Comparison of ENCODE assay signal across 8 cellular contexts in genomic region chr19:32404213-32404938, GRCh38. TPM values are rescaled to one million over a fixed set of nuclear protein-coding genes. Genes with fewer than 3 reads are reported as not detected.
DNase-seq lines count a peak whose midpoint lies in the region; ATAC-seq, FAIRE-seq and TF ChIP-seq lines count a peak whose summit lies in the region.

No MANE protein-coding gene starts in this region.

- no peaks in the 10 kb centered on the region for H3K9me3 ChIP-seq in OCI-LY1 (ENCODE audit: low read length)
- no peaks in the 10 kb centered on the region for H3K9me3 ChIP-seq in neuronal stem cell (replicated peaks in 1 of 2; ENCODE audit: control insufficient read depth in 2 of 2, insufficient read depth in 1 of 2, low read depth in 1 of 2, low read length in 2 of 2)

- no peak overlapping the region for H2BK5ac ChIP-seq in neuronal stem cell (ENCODE audit: low read length)

- no peaks in the 10 kb centered on the region for H3F3A ChIP-seq in OCI-LY1 (ENCODE audit: insufficient read depth, low read length)

- H4K8ac ChIP-seq in neuronal stem cell (ENCODE audit: low read depth, low read length) = no peak overlapping the region

- H3K79me2 ChIP-seq in OCI-LY1 (ENCODE audit: insufficient read depth, low read length) = no peaks in the 10 kb centered on the region; the same call in none of the 2 replicates

- peaks cover 5 to 18% of the 10 kb centered on the region in 2 donors for H3K4me1 Mint-ChIP-seq in effector memory CD8-positive, alpha-beta T cell (ENCODE audit: low read depth in 2 of 2)

- H3K36me3 Mint-ChIP-seq in effector memory CD8-positive, alpha-beta T cell (ENCODE audit: insufficient read depth) = peaks cover 5% of the 10 kb centered on the region

- H2BK12ac ChIP-seq in neuronal stem cell (ENCODE audit: low read length) = no peak overlapping the region

- no peak overlapping the region for H3K4ac ChIP-seq in neuronal stem cell (ENCODE audit: low read length)

- H3K9me2 ChIP-seq in OCI-LY1 (ENCODE audit: low read depth, low read length) = no peaks in the 10 kb centered on the region

- H3K4me3 ChIP-seq in OCI-LY1 (ENCODE audit: low read depth, low read length, poor library complexity, severe bottlenecking) (peak overlapping the region; percentile 92), neuronal stem cell (ENCODE audit: low read length in 2 of 2) (peak overlapping the region; percentile 98 to 99)

- H3K9me3 Mint-ChIP-seq in effector memory CD8-positive, alpha-beta T cell = no peaks in the 10 kb centered on the region

- H3K4me1 ChIP-seq in OCI-LY1 (ENCODE audit: insufficient read depth, low read length, severe bottlenecking) (peaks cover 32% of the 10 kb centered on the region), neuronal stem cell (ENCODE audit: control insufficient read depth in 2 of 2, insufficient read depth in 1 of 2, low read depth in 1 of 2, low read length in 2 of 2) (peaks cover 7 to 9% of the 10 kb centered on the region in 2 donors)

- no peak for TF ChIP-seq CTCF in OCI-LY1 (IDR thresholded peaks at IDR 0.05; ENCODE audit: low read length)

- DNase-seq in ELF-1 (ENCODE audit: low read depth, low spot score) (peak; percentile 40), neuronal stem cell (ENCODE audit: low spot score) (peak; percentile 26), frontal cortex (ENCODE audit: low spot score in 2 of 2) (no peak)
- DNase-seq in effector memory CD8-positive, alpha-beta T cell = no peak

- ATAC-seq in effector memory CD8-positive, alpha-beta T cell (replicated peaks) = no peak
- ATAC-seq in GM21825 (IDR thresholded peaks at IDR 0.05; ENCODE audit: unreplicated experiment) (no peak), GM18870 (IDR thresholded peaks at IDR 0.05; ENCODE audit: unreplicated experiment) (no peak), GM19324 (IDR thresholded peaks at IDR 0.05; ENCODE audit: low FRiP score, unreplicated experiment) (no peak)

- H3K27ac ChIP-seq in OCI-LY1 (ENCODE audit: low read depth, low read length, poor library complexity, severe bottlenecking) (peak overlapping the region; percentile 77), neuronal stem cell (replicated peaks; ENCODE audit: low read length) (peak overlapping the region; percentile 92)

- peak overlapping the region; percentile 97 for H2AK5ac ChIP-seq in neuronal stem cell (ENCODE audit: low read depth, low read length)

- H3K27me3 Mint-ChIP-seq in effector memory CD8-positive, alpha-beta T cell = no peaks in the 10 kb centered on the region

- H3K36me3 ChIP-seq in OCI-LY1 (ENCODE audit: insufficient read depth, low read length) (peaks cover 12% of the 10 kb centered on the region), neuronal stem cell (replicated peaks in 1 of 2; ENCODE audit: control insufficient read depth in 2 of 2, insufficient read depth in 2 of 2, low read length in 2 of 2) (peaks cover 3 to 27% of the 10 kb centered on the region in 2 donors)

- H3K9ac ChIP-seq in OCI-LY1 (ENCODE audit: low read length) (peak overlapping the region; percentile 100), neuronal stem cell (ENCODE audit: low read depth, low read length, poor library complexity) (no peak overlapping the region)

- peak overlapping the region; percentile 87 to 92 for H3K27ac Mint-ChIP-seq in effector memory CD8-positive, alpha-beta T cell

- H3K23ac ChIP-seq in neuronal stem cell (ENCODE audit: low read depth, low read length, poor library complexity) = no peak overlapping the region

- peak overlapping the region; percentile 34 for H3K18ac ChIP-seq in neuronal stem cell (ENCODE audit: low read length)

- H3K27me3 ChIP-seq in OCI-LY1 (ENCODE audit: insufficient read depth, low read length) (no peaks in the 10 kb centered on the region), neuronal stem cell (ENCODE audit: control insufficient read depth in 3 of 3, insufficient read depth in 3 of 3, low read depth in 1 of 3, low read length in 3 of 3) (no peaks in the 10 kb centered on the region)

- H2BK15ac ChIP-seq in neuronal stem cell (ENCODE audit: low read length) = no peak overlapping the region

- no peaks in the 10 kb centered on the region for H4K20me1 ChIP-seq in OCI-LY1 (ENCODE audit: insufficient read depth, low read length)

- peaks cover 5% of the 10 kb centered on the region for H3K79me1 ChIP-seq in neuronal stem cell (ENCODE audit: low read depth, low read length)

- no peak for FAIRE-seq in frontal cortex (lab: Jason Lieb, UNC)

- no peak overlapping the region for H4K91ac ChIP-seq in neuronal stem cell (ENCODE audit: low read depth, low read length, poor library complexity)

- no CpG with 5 or more reads among the region's 20 CpGs for WGBS in neuronal stem cell (ENCODE audit: extremely low coverage in 2 of 2, insufficient read length in 2 of 2, insufficient replicate concordance in 1 of 2), 2 donors

- H3K14ac ChIP-seq in neuronal stem cell (ENCODE audit: low read length) = no peak overlapping the region

- no peak overlapping the region for H2AFZ ChIP-seq in OCI-LY1 (ENCODE audit: low read length)
- no peak overlapping the region for H2AFZ ChIP-seq in neuronal stem cell (ENCODE audit: low read length)

- H3K4me3 Mint-ChIP-seq in effector memory CD8-positive, alpha-beta T cell = peak overlapping the region; percentile 84 to 88

- H3K4me2 ChIP-seq in OCI-LY1 (ENCODE audit: low read length) (peak overlapping the region; percentile 76), neuronal stem cell (ENCODE audit: insufficient read depth, low read length, poor library complexity, severe bottlenecking) (peak overlapping the region; percentile 67)

- H2BK120ac ChIP-seq in neuronal stem cell (ENCODE audit: low read depth, low read length) = no peak overlapping the region

RNA-seq across cellular contexts. Expression of gene DPY19L3, which starts 1.2 kb away (rescaled TPM):
- polyA plus RNA-seq in neuronal stem cell (2013, experiment 1 of 2) = 23.3 TPM
- polyA plus RNA-seq in neuronal stem cell (2013, experiment 2 of 2) = 24.2 TPM
- total RNA-seq in frontal cortex = 28.9 TPM

RNA-seq across cellular contexts. Expression of gene ZNF507, which starts 59.0 kb away (rescaled TPM):
- 13.1 TPM for polyA plus RNA-seq in neuronal stem cell (2013, experiment 1 of 2)
- polyA plus RNA-seq in neuronal stem cell (2013, experiment 2 of 2) = 13.2 TPM
- 24.1 TPM for total RNA-seq in frontal cortex

Comparison
In these comparisons a context has a peak if more than half of its experiments do, and no peak if none do; other contexts are left out.
1. DNase-seq: peak in ELF-1 (single experiment) and neuronal stem cell (single experiment); none in effector memory CD8-positive, alpha-beta T cell (0 of 3) and frontal cortex (0 of 2).